9 cellular contexts compared by ENCODE assay signal in genomic region chr3:48684054-48684349, GRCh38. TPM values are rescaled to one million over a fixed set of nuclear protein-coding genes. Genes with fewer than 3 reads are reported as not detected.
DNase-seq lines count a peak whose midpoint lies in the region; ATAC-seq and TF ChIP-seq lines count a peak whose summit lies in the region.
"Had no signal": no experiment of that assay in that cellular context is flagged by ENCODE, and none has a peak within 500 bp of the region (broad histone marks: within the 10 kb centered on the region; RNA-seq: fewer than 3 reads in every experiment).

No MANE protein-coding gene starts in this region.

- BruUV-seq in IMR-90 (replicated peaks; lab: Mats Ljungman, UMichigan) = no TSS peak

- peak overlapping the region; percentile 78 for H2BK120ac ChIP-seq in IMR-90 (ENCODE audit: low read depth, low read length)

- H2BK15ac ChIP-seq in IMR-90 (ENCODE audit: low read depth, low read length) = peak overlapping the region; percentile 61; the same call in 2 of the 3 replicates

- TF ChIP-seq RAD21 in IMR-90 (IDR thresholded peaks at IDR 0.05; ENCODE audit: low read length) = no peak

- peak overlapping the region; percentile 55 for H2AK5ac ChIP-seq in IMR-90 (ENCODE audit: low read depth, low read length)

- no CpG with 5 or more reads among the region's 8 CpGs for WGBS in IMR-90 (ENCODE audit: extremely low coverage in 2 of 2, insufficient read length in 1 of 2), 2 experiments

- peaks cover 52% of the 10 kb centered on the region for H3K9me1 ChIP-seq in IMR-90 (ENCODE audit: insufficient read depth, low read length)

- peaks cover 35% of the 10 kb centered on the region for H3K36me3 Mint-ChIP-seq in nephron progenitor cell (ENCODE audit: low read depth)

- in situ Hi-C loops in IMR-90 (cut with MboI; ENCODE audit: low sequenced_read_pairs) = no loop called here

- peaks cover 22 to 75% of the 10 kb centered on the region in 2 experiments for H3K79me1 ChIP-seq in IMR-90 (ENCODE audit: low read depth in 1 of 2, low read length in 2 of 2)

- no peak for TF ChIP-seq POLR2A in IMR-90 (IDR thresholded peaks at IDR 0.05; ENCODE audit: low read depth, low read length)

- H3K27me3 ChIP-seq in BJ (ENCODE audit: control insufficient read depth, insufficient read depth, low read length) = no peaks in the 10 kb centered on the region
- H3K27me3 ChIP-seq in IMR-90 (ENCODE audit: control insufficient read depth, insufficient read depth, low read length) = no peaks in the 10 kb centered on the region

- H3K9me3 ChIP-seq in IMR-90 (ENCODE audit: control insufficient read depth, insufficient read depth, low read length) = no peaks in the 10 kb centered on the region

- no peak for TF ChIP-seq CTCF in BJ (IDR thresholded peaks at IDR 0.05; ENCODE audit: insufficient read depth, low read depth, low read length)
- no peak for TF ChIP-seq CTCF in IMR-90 (conservative IDR thresholded peaks at IDR 0.05; ENCODE audit: low read depth, low read length)
- no peak for TF ChIP-seq CTCF in choroid plexus epithelial cell (conservative IDR thresholded peaks at IDR 0.05; ENCODE audit: low read depth, low read length)
- TF ChIP-seq CTCF in nephron progenitor cell (IDR thresholded peaks at IDR 0.05) = no peak

- peaks cover 47% of the 10 kb centered on the region for H3K4me1 ChIP-seq in IMR-90 (ENCODE audit: control insufficient read depth, insufficient read depth, low read length)

- no peak overlapping the region for H3K56ac ChIP-seq in IMR-90 (ENCODE audit: extremely low read depth, insufficient read depth, low read length)

- H3K4me3 ChIP-seq in BJ (ENCODE audit: low read depth, low read length) (peak overlapping the region; percentile 67), IMR-90 (ENCODE audit: insufficient read depth, low read depth, low read length) (peak overlapping the region; percentile 99), choroid plexus epithelial cell (ENCODE audit: low read depth, low read length) (peak overlapping the region; percentile 97)

- H3K4ac ChIP-seq in IMR-90 (ENCODE audit: low read depth, low read length) = peak overlapping the region; percentile 83

- ATAC-seq in IMR-90 (ENCODE audit: low read depth) (no peak), sciatic nerve (no peak)

- peak overlapping the region; percentile 65 for H3K27ac ChIP-seq in IMR-90 (ENCODE audit: insufficient read depth, low read length)

- peak overlapping the region; percentile 84 for H3K4me2 ChIP-seq in IMR-90 (ENCODE audit: low read depth, low read length)

- H3K9ac ChIP-seq in IMR-90 (ENCODE audit: low read depth, low read length) = peak overlapping the region; percentile 99

- H4K8ac ChIP-seq in IMR-90 (ENCODE audit: low read depth in 2 of 2, low read length in 2 of 2) = peak overlapping the region; percentile 4 to 81; a peak in 3 of 4 replicates

- peaks cover 41% of the 10 kb centered on the region for H3K36me3 ChIP-seq in BJ (ENCODE audit: control insufficient read depth, insufficient read depth, low read length)
- H3K36me3 ChIP-seq in IMR-90 (ENCODE audit: control insufficient read depth, insufficient read depth, low read length) = peaks cover 55% of the 10 kb centered on the region

- CTCF ChIA-PET in BJ (lab: Yijun Ruan, JAX) = interaction anchor here (0.5 to 2.5 kb wide), 16 partner anchors 9 to 1543 kb away, joined by 3 to 16 read pairs (median 4); partner anchors contain the start of genes CELSR3 and PFKFB4
- CTCF ChIA-PET in IMR-90 (lab: Yijun Ruan, JAX) = no interaction called here

- dilution Hi-C loops in IMR-90 (cut with HindIII; ENCODE audit: low sequenced_read_pairs, unreplicated experiment) = no loop called here

- H3K4me1 Mint-ChIP-seq in nephron progenitor cell = peaks cover 31% of the 10 kb centered on the region

- H3K18ac ChIP-seq in IMR-90 (ENCODE audit: low read depth, low read length) = peak overlapping the region; percentile 62

- peak overlapping the region; percentile 92 for H3K14ac ChIP-seq in IMR-90 (replicated peaks; ENCODE audit: low read depth, low read length)

- H3K4me3 Mint-ChIP-seq in nephron progenitor cell = peak overlapping the region; percentile 92

- POLR2A ChIA-PET in BJ (lab: Charles Lee) (interaction anchor here (0.6 kb wide), 2 partner anchors 9 to 10 kb away, joined by 3 read pairs; no protein-coding TSS in a partner anchor), IMR-90 (lab: Charles Lee; ENCODE audit: unreplicated experiment) (no interaction called here)

- peak overlapping the region; percentile 95 for H3K23ac ChIP-seq in IMR-90 (ENCODE audit: low read depth, low read length)

- H3K27ac Mint-ChIP-seq in nephron progenitor cell = peak overlapping the region; percentile 13

- H2AK9ac ChIP-seq in IMR-90 (replicated peaks; ENCODE audit: low read depth, low read length, poor library complexity) = peak overlapping the region; percentile 99

- H2BK5ac ChIP-seq in IMR-90 (ENCODE audit: low read depth, low read length, poor library complexity, severe bottlenecking) = peak overlapping the region; percentile 62

- H4K91ac ChIP-seq in IMR-90 (ENCODE audit: insufficient read depth, low read depth, low read length) = peak overlapping the region; percentile 46

- intact Hi-C loops in IMR-90 (cut with micrococcal nuclease) (loop anchor here (2.0 kb wide), 1 partner anchor 49 kb away; the partner anchor contains the start of gene SLC26A6), sciatic nerve (cut with DNase I) (no loop called here)

- no peaks in the 10 kb centered on the region for H3K9me3 Mint-ChIP-seq in nephron progenitor cell

- H4K20me1 ChIP-seq in IMR-90 (ENCODE audit: insufficient read depth, low read length) = peaks cover 37% of the 10 kb centered on the region

- peak overlapping the region; percentile 60 for H4K5ac ChIP-seq in IMR-90 (ENCODE audit: low read depth, low read length)

- peak overlapping the region; percentile 83 for H2AFZ ChIP-seq in IMR-90 (replicated peaks; ENCODE audit: low read length, poor library complexity)

- 0 out of 2 replicates have a peak overlapping the region, but pooled peaks have one; percentile 6 for H2BK20ac ChIP-seq in IMR-90 (ENCODE audit: low read depth, low read length)

- DNase-seq in BJ (ENCODE audit: low read depth) (no peak), IMR-90 (no peak), choroid plexus epithelial cell (ENCODE audit: low read depth) (peak; percentile 26), nephron progenitor cell (no peak), iPS-NIHi7 (ENCODE audit: extremely low spot score) (no peak), iPS-NIHi11 (ENCODE audit: low spot score) (no peak), NK-92 (lab: John Stamatoyannopoulos, UW; ENCODE audit: unreplicated experiment) (no peak), sciatic nerve (ENCODE audit: low spot score) (no peak)
- DNase-seq: activated CD8-positive, alpha-beta memory T cell treated with anti-CD3 and anti-CD28 coated beads for 24 hours had no signal

- H3K27me3 Mint-ChIP-seq in nephron progenitor cell (ENCODE audit: low read depth, poor library complexity) = peaks cover 6% of the 10 kb centered on the region

TF ChIP-seq in IMR-90, 13 proteins besides CTCF, POLR2A, EP300 and RAD21 (continues in another document):
- TF ChIP-seq SMC3 (IDR thresholded peaks at IDR 0.05; ENCODE audit: low read depth, low read length) (no peak), NFE2L2 (IDR thresholded peaks at IDR 0.05; ENCODE audit: low read depth, low read length) (no peak), ELK1 (IDR thresholded peaks at IDR 0.05; ENCODE audit: borderline replicate concordance, low read depth, low read length) (no peak), RCOR1 (IDR thresholded peaks at IDR 0.05; ENCODE audit: insufficient replicate concordance, low read length) (no peak), MAFK (IDR thresholded peaks at IDR 0.05; ENCODE audit: low read depth, low read length) (no peak)

RNA-seq across cellular contexts. Expression of gene NCKIPSD, which starts 1.7 kb away (rescaled TPM):
- polyA plus RNA-seq in BJ (2011; rRNA removed) = 21.5 and 34.9 TPM in 2 replicates
- 38.7 and 54.5 TPM in 2 replicates for polyA minus RNA-seq in BJ (2011; rRNA and poly(A)+ RNA removed)
- total RNA-seq in IMR-90 (2012; rRNA removed) = 21.0 and 21.9 TPM in 2 replicates
- 38.3 and 42.3 TPM in 2 replicates for polyA plus RNA-seq in IMR-90 (2012; rRNA removed)
- polyA plus RNA-seq in IMR-90 (2012; cell fraction: cytosol; rRNA removed) = 15.5 and 40.7 TPM in 2 replicates
- 71.9 and 123 TPM in 2 replicates for polyA plus RNA-seq in IMR-90 (2012; cell fraction: nucleus; rRNA removed; ENCODE audit: low replicate concordance)
- total RNA-seq in sciatic nerve = 29.3 TPM

RNA-seq across cellular contexts. Expression of gene CELSR3, which starts 21.3 kb away (rescaled TPM):
- polyA plus RNA-seq in BJ (2011; rRNA removed) (0.55 and 0.88 TPM in 2 replicates), IMR-90 (2012; rRNA removed) (0.59 and 0.63 TPM in 2 replicates)
- 1.7 TPM in 2 replicates for polyA minus RNA-seq in BJ (2011; rRNA and poly(A)+ RNA removed)
- total RNA-seq in IMR-90 (2012; rRNA removed) (0.18 and 0.28 TPM in 2 replicates), sciatic nerve (1.5 TPM)
- polyA plus RNA-seq in IMR-90 (2012; cell fraction: cytosol; rRNA removed) = 0.21 and 0.46 TPM in 2 replicates
- polyA plus RNA-seq in IMR-90 (2012; cell fraction: nucleus; rRNA removed; ENCODE audit: low replicate concordance) = 2.5 and 3.7 TPM in 2 replicates

RNA-seq across cellular contexts. Expression of gene IP6K2, which starts 33.0 kb away (rescaled TPM):
- 65.5 and 89.9 TPM in 2 replicates for polyA plus RNA-seq in BJ (2011; rRNA removed)
- 35.0 and 47.2 TPM in 2 replicates for polyA minus RNA-seq in BJ (2011; rRNA and poly(A)+ RNA removed)
- total RNA-seq in IMR-90 (2012; rRNA removed) = 73.7 and 76.9 TPM in 2 replicates
- 155 and 169 TPM in 2 replicates for polyA plus RNA-seq in IMR-90 (2012; rRNA removed)
- 86.6 and 128 TPM in 2 replicates for polyA plus RNA-seq in IMR-90 (2012; cell fraction: cytosol; rRNA removed)
- 518 and 581 TPM in 2 replicates for polyA plus RNA-seq in IMR-90 (2012; cell fraction: nucleus; rRNA removed; ENCODE audit: low replicate concordance)
- 104 TPM for total RNA-seq in sciatic nerve

RNA-seq across cellular contexts. Expression of gene SLC26A6, which starts 48.7 kb away (rescaled TPM):
- 26.4 and 45.8 TPM in 2 replicates for polyA plus RNA-seq in BJ (2011; rRNA removed)
- 35.1 and 56.4 TPM in 2 replicates for polyA minus RNA-seq in BJ (2011; rRNA and poly(A)+ RNA removed)
- total RNA-seq in IMR-90 (2012; rRNA removed) = 11.7 and 11.8 TPM in 2 replicates
- 31.4 and 34.3 TPM in 2 replicates for polyA plus RNA-seq in IMR-90 (2012; rRNA removed)
- 12.8 and 16.9 TPM in 2 replicates for polyA plus RNA-seq in IMR-90 (2012; cell fraction: cytosol; rRNA removed)
- 352 and 485 TPM in 2 replicates for polyA plus RNA-seq in IMR-90 (2012; cell fraction: nucleus; rRNA removed; ENCODE audit: low replicate concordance)
- 17.1 TPM for total RNA-seq in sciatic nerve
